In genomic region chr1:206684003-206684402, GRCh38 we compare ENCODE assay signal across 1 cellular context.
TF ChIP-seq lines count a peak whose summit lies in the region.

No MANE protein-coding gene starts in this region.

TF ChIP-seq in HepG2, 621 proteins besides CTCF, POLR2A, EP300 and RAD21:
- TF ChIP-seq DPF2 (CRISPR knock-in tag; IDR thresholded peaks at IDR 0.05; ENCODE audit: borderline replicate concordance, low read depth) (no peak), RXRB (CRISPR knock-in tag; IDR thresholded peaks at IDR 0.05; ENCODE audit: borderline replicate concordance) (no peak), DMAP1 (CRISPR knock-in tag; IDR thresholded peaks at IDR 0.05) (no peak), ZNF503 (CRISPR knock-in tag; IDR thresholded peaks at IDR 0.05) (no peak), FOXM1 (CRISPR knock-in tag; IDR thresholded peaks at IDR 0.05) (no peak), ZNF841 (CRISPR knock-in tag; IDR thresholded peaks at IDR 0.05; ENCODE audit: borderline replicate concordance) (no peak), ZBTB42 (CRISPR knock-in tag; IDR thresholded peaks at IDR 0.05) (no peak), DDIT3 (CRISPR knock-in tag; IDR thresholded peaks at IDR 0.05) (no peak), ARHGAP35 (CRISPR knock-in tag; IDR thresholded peaks at IDR 0.05; ENCODE audit: borderline replicate concordance) (no peak), SNAPC4 (CRISPR knock-in tag; IDR thresholded peaks at IDR 0.05) (no peak), ZNF512B (CRISPR knock-in tag; IDR thresholded peaks at IDR 0.05; ENCODE audit: borderline replicate concordance) (no peak), KAT8 (CRISPR knock-in tag; IDR thresholded peaks at IDR 0.05) (no peak), ZNF788 (CRISPR knock-in tag; IDR thresholded peaks at IDR 0.05; ENCODE audit: borderline replicate concordance) (no peak), TGIF2 (CRISPR knock-in tag; IDR thresholded peaks at IDR 0.05) (no peak), HINFP (CRISPR knock-in tag; IDR thresholded peaks at IDR 0.05; ENCODE audit: low read depth) (no peak), HNRNPK (IDR thresholded peaks at IDR 0.05; ENCODE audit: low read depth, low read length, poor library complexity, severe bottlenecking) (no peak), STAT5B (CRISPR knock-in tag; IDR thresholded peaks at IDR 0.05) (no peak), ZFX (CRISPR knock-in tag; IDR thresholded peaks at IDR 0.05; ENCODE audit: low read depth) (no peak), SP140L (CRISPR knock-in tag; IDR thresholded peaks at IDR 0.05; ENCODE audit: borderline replicate concordance) (no peak)
